18 cellular contexts compared by ENCODE assay signal in genomic region chr7:84232653-84233052, GRCh38. TPM values are rescaled to one million over a fixed set of nuclear protein-coding genes. Genes with fewer than 3 reads are reported as not detected.
DNase-seq lines count a peak whose midpoint lies in the region; ATAC-seq, FAIRE-seq and TF ChIP-seq lines count a peak whose summit lies in the region.
"Had no signal": no experiment of that assay in that cellular context is flagged by ENCODE, and none has a peak within 500 bp of the region (broad histone marks: within the 10 kb centered on the region; RNA-seq: fewer than 3 reads in every experiment).

No MANE protein-coding gene starts in this region.

- POLR2A ChIA-PET in PC-3 (lab: Charles Lee; ENCODE audit: unreplicated experiment): no interaction called here

- no peak overlapping the region for H2AFZ ChIP-seq in PC-3 (ENCODE audit: low read length)

- no peak for ATAC-seq in PC-3
- ATAC-seq: activated T-cell treated with anti-CD3 and anti-CD28 coated beads, Interleukin-2, amount 50 U/mL, for 72 hours; esophagus mucosa had no signal

- H3K27me3 Mint-ChIP-seq in osteocyte (ENCODE audit: unreplicated experiment): no peaks in the 10 kb centered on the region

- H3K9me2 ChIP-seq in PC-3 (replicated peaks; ENCODE audit: low read length): no peaks in the 10 kb centered on the region

- TF ChIP-seq CTCF in PC-3 (conservative IDR thresholded peaks at IDR 0.05; ENCODE audit: low read depth, low read length) (peak; percentile 39), esophagus muscularis mucosa (IDR thresholded peaks at IDR 0.05) (peak in 1 of 3 experiments; percentile 48), osteocyte (IDR thresholded peaks at IDR 0.05) (peak; percentile 27)

- H3F3A ChIP-seq in PC-3 (ENCODE audit: low read length, unreplicated experiment): no peaks in the 10 kb centered on the region

- FAIRE-seq in G401.6 (lab: Jason Lieb, UNC): peak; percentile 19
- FAIRE-seq: D721Med, GM12892 had no signal

- no peak overlapping the region for H3K4me2 ChIP-seq in PC-3 (ENCODE audit: low read length)

- H4K20me1 ChIP-seq in PC-3 (ENCODE audit: low read length): no peaks in the 10 kb centered on the region

- no peaks in the 10 kb centered on the region for H3K36me3 Mint-ChIP-seq in osteocyte (ENCODE audit: unreplicated experiment)

- H3K4me1 Mint-ChIP-seq in osteocyte (ENCODE audit: unreplicated experiment): peaks cover 21% of the 10 kb centered on the region

- WGBS in esophagus muscularis mucosa: 14% methylated on average over 1 of the region's 1 CpG

- no peak for TF ChIP-seq EP300 in esophagus muscularis mucosa (IDR thresholded peaks at IDR 0.05)

- H3K36me3 ChIP-seq in PC-3 (ENCODE audit: low read depth, low read length) (no peaks in the 10 kb centered on the region), esophagus muscularis mucosa (no peaks in the 10 kb centered on the region)
- H3K36me3 ChIP-seq: cardiac muscle cell, neutrophil had no signal

- H3K4me3 Mint-ChIP-seq in osteocyte (ENCODE audit: unreplicated experiment): no peak overlapping the region
- H3K4me3 Mint-ChIP-seq: activated T-cell treated with anti-CD3 and anti-CD28 coated beads, Interleukin-2, amount 50 U/mL, for 72 hours had no signal

- H3K9me3 Mint-ChIP-seq in osteocyte (ENCODE audit: unreplicated experiment): no peaks in the 10 kb centered on the region
- H3K9me3 Mint-ChIP-seq: activated T-cell treated with anti-CD3 and anti-CD28 coated beads, Interleukin-2, amount 50 U/mL, for 72 hours had no signal

- BruUV-seq in PC-3 (replicated peaks; lab: Mats Ljungman, UMichigan): no TSS peak

- TF ChIP-seq POLR2A in esophagus muscularis mucosa (IDR thresholded peaks at IDR 0.05; ENCODE audit: low read depth): no peak

- H3K4me3 ChIP-seq in PC-3 (ENCODE audit: low read length) (no peak overlapping the region), esophagus muscularis mucosa (no peak overlapping the region)
- H3K4me3 ChIP-seq: cardiac muscle cell had no signal

- DNase-seq in PC-3 (peak; percentile 46), esophagus muscularis mucosa (ENCODE audit: extremely low spot score) (no peak), osteocyte (ENCODE audit: extremely low spot score, unreplicated experiment) (no peak), cardiac septum (ENCODE audit: low spot score) (no peak), MV-4-11 (lab: John Stamatoyannopoulos, UW) (no peak), iPS-NIHi7 (ENCODE audit: extremely low spot score) (no peak), KG1 (lab: John Stamatoyannopoulos, UW) (no peak)
- DNase-seq: activated T-cell treated with anti-CD3 and anti-CD28 coated beads, Interleukin-2, amount 50 U/mL, for 72 hours; Karpas-422; NCI-H446 treated with DMSO at 0.1 percent for 48 hours; SHP77 treated with DMSO at 0.1 percent for 48 hours; stimulated activated naive CD4-positive, alpha-beta T cell had no signal

- intact Hi-C loops in PC-3 (cut with micrococcal nuclease) (no loop called here), esophagus muscularis mucosa (cut with DNase I) (no loop called here), cardiac septum (cut with DNase I) (no loop called here)

- H3K27me3 ChIP-seq in PC-3 (ENCODE audit: low read length) (no peaks in the 10 kb centered on the region), esophagus muscularis mucosa (no peaks in the 10 kb centered on the region)
- H3K27me3 ChIP-seq: cardiac muscle cell, neutrophil had no signal

- H3K9me3 ChIP-seq in PC-3 (ENCODE audit: low read length) (no peaks in the 10 kb centered on the region), esophagus muscularis mucosa (no peaks in the 10 kb centered on the region)
- H3K9me3 ChIP-seq: neutrophil had no signal

- no peaks in the 10 kb centered on the region for H3K79me2 ChIP-seq in PC-3 (ENCODE audit: low read length)

- no peak overlapping the region for H3K27ac ChIP-seq in PC-3 (ENCODE audit: low read length)
- H3K27ac ChIP-seq in esophagus muscularis mucosa (replicated peaks in 1 of 4): peak overlapping the region; percentile 4 to 61 (median 30)
- H3K27ac ChIP-seq: cardiac muscle cell, neutrophil had no signal

- peaks cover 24% of the 10 kb centered on the region for H3K4me1 ChIP-seq in PC-3 (ENCODE audit: insufficient read depth, low read length)
- peaks cover 0 to 32% (median 19%) of the 10 kb centered on the region in 4 donors for H3K4me1 ChIP-seq in esophagus muscularis mucosa

- H3K9ac ChIP-seq in PC-3 (ENCODE audit: low read length): no peak overlapping the region

- H3K27ac Mint-ChIP-seq in osteocyte (ENCODE audit: unreplicated experiment): peak overlapping the region; percentile 24
- H3K27ac Mint-ChIP-seq: activated T-cell treated with anti-CD3 and anti-CD28 coated beads, Interleukin-2, amount 50 U/mL, for 72 hours had no signal

- CTCF ChIA-PET in PC-3 (lab: Charles Lee): interaction anchor here (0.7 kb wide), 1 partner anchor 792 kb away, joined by 3 read pairs; no protein-coding TSS in a partner anchor

RNA-seq across cellular contexts. Expression of gene SEMA3A, which starts 38.1 kb away (rescaled TPM):
- 13.7 and 16.9 TPM in 2 replicates for total RNA-seq in PC-3 (2014; rRNA removed)
- 10 to 100 TPM; 27.8 to 39.0 (median 34.5) TPM for total RNA-seq in esophagus muscularis mucosa
- 2.4 and 3.7 TPM in 2 replicates for total RNA-seq in osteocyte
- 1.00 TPM for total RNA-seq in cardiac septum
